Comparison of ENCODE assay signal across 12 cellular contexts in genomic region chr14:24435998-24436354, GRCh38. TPM values are rescaled to one million over a fixed set of nuclear protein-coding genes. Genes with fewer than 3 reads are reported as not detected.
DNase-seq lines count a peak whose midpoint lies in the region; ATAC-seq and TF ChIP-seq lines count a peak whose summit lies in the region.
"Had no signal": no experiment of that assay in that cellular context is flagged by ENCODE, and none has a peak within 500 bp of the region (broad histone marks: within the 10 kb centered on the region; RNA-seq: fewer than 3 reads in every experiment).

No MANE protein-coding gene starts in this region.

- TF ChIP-seq EP300 in transverse colon (IDR thresholded peaks at IDR 0.05; ENCODE audit: low read depth): no peak

- in situ Hi-C loops in transverse colon (cut with MboI; ENCODE audit: low pct_ligation_motif_present in 1 of 4, low pct_unique_long_range_greater_than_20kb in 1 of 4, low sequenced_read_pairs in 3 of 4): loop anchor here (10.0 to 25.0 kb wide), 5 partner anchors 71 to 199 kb away; partner anchors contain the start of genes TINF2 (in 4 of the 4), GMPR2 (in 3 of the 4), NEDD8 (in 3 of the 4) and ADCY4 (in 2 of the 4)

- H3K9me3 ChIP-seq in left ventricle myocardium inferior (replicated peaks): no peaks in the 10 kb centered on the region
- H3K9me3 ChIP-seq in body of pancreas: no peaks in the 10 kb centered on the region
- H3K9me3 ChIP-seq in naive thymus-derived CD4-positive, alpha-beta T cell (ENCODE audit: control insufficient read depth in 2 of 3, low read length in 3 of 3): no peaks in the 10 kb centered on the region
- no peaks in the 10 kb centered on the region for H3K9me3 ChIP-seq in transverse colon

- H3K4me3 Mint-ChIP-seq in naive thymus-derived CD4-positive, alpha-beta T cell: peak overlapping the region in 1 of 10 donors; percentile 23
- H3K4me3 Mint-ChIP-seq: WTC11 had no signal

- peaks cover 0 to 2% (median 0%) of the 10 kb centered on the region in 11 donors for H3K9me3 Mint-ChIP-seq in naive thymus-derived CD4-positive, alpha-beta T cell
- H3K9me3 Mint-ChIP-seq: WTC11 had no signal

- ATAC-seq in left cardiac atrium (no peak), body of pancreas (no peak), HG02759 (IDR thresholded peaks at IDR 0.05; ENCODE audit: unreplicated experiment) (no peak)
- ATAC-seq in naive thymus-derived CD4-positive, alpha-beta T cell: no peak

- peaks cover 38 to 71% (median 63%) of the 10 kb centered on the region in 7 donors for H3K4me1 Mint-ChIP-seq in naive thymus-derived CD4-positive, alpha-beta T cell

- TF ChIP-seq POLR2A in body of pancreas (IDR thresholded peaks at IDR 0.05) (no peak), transverse colon (IDR thresholded peaks at IDR 0.05) (no peak)

- H3K27ac ChIP-seq in left ventricle myocardium inferior (replicated peaks) (peak overlapping the region; percentile 100), body of pancreas (peak overlapping the region in 3 of 4 donors; percentile 39 to 58 (median 55)), transverse colon (peak overlapping the region; percentile 19 to 69 (median 40))
- peak overlapping the region; percentile 53 for H3K27ac ChIP-seq in naive thymus-derived CD4-positive, alpha-beta T cell (ENCODE audit: low read depth, low read length)
- H3K27ac ChIP-seq: brain microvascular endothelial cell had no signal

- H3K4me3 ChIP-seq in left ventricle myocardium inferior (no peak overlapping the region), body of pancreas (no peak overlapping the region), transverse colon (no peak overlapping the region)
- H3K4me3 ChIP-seq in naive thymus-derived CD4-positive, alpha-beta T cell (ENCODE audit: low read length): no peak overlapping the region
- H3K4me3 ChIP-seq: smooth muscle cell had no signal

- peak overlapping the region in 2 of 9 donors; percentile 68 to 75 for H3K27ac Mint-ChIP-seq in naive thymus-derived CD4-positive, alpha-beta T cell
- H3K27ac Mint-ChIP-seq: WTC11 had no signal

- DNase-seq in left ventricle myocardium inferior: no peak
- no peak for DNase-seq in left cardiac atrium
- DNase-seq in body of pancreas: no peak
- no peak for DNase-seq in naive thymus-derived CD4-positive, alpha-beta T cell
- no peak for DNase-seq in transverse colon
- no peak for DNase-seq in NCI-H146 (lab: John Stamatoyannopoulos, UW)
- no peak for DNase-seq in anterior cingulate cortex (lab: John Stamatoyannopoulos, UW)
- DNase-seq: NCI-H1417 treated with DMSO at 0.1 percent for 48 hours had no signal

- intact Hi-C loops in left ventricle myocardium inferior (cut with micrococcal nuclease) (loop anchor here (5.0 kb wide), 1 partner anchor 104 kb away; no protein-coding TSS in a partner anchor), left cardiac atrium (cut with DNase I) (loop anchor here in 1 of 2 donors (2.0 kb wide), 1 partner anchor 103 kb away; no protein-coding TSS in a partner anchor), body of pancreas (cut with DNase I) (loop anchor here (10.0 kb wide), 1 partner anchor 101 kb away; the partner anchor contains the start of genes ADCY4 and RIPK3), transverse colon (cut with DNase I; ENCODE audit: low total_unique reads) (loop anchor here (2.0 kb wide), 1 partner anchor 103 kb away; no protein-coding TSS in a partner anchor)
- intact Hi-C loops in naive thymus-derived CD4-positive, alpha-beta T cell (cut with micrococcal nuclease): loop anchor here (1.0 to 10.0 kb wide), 3 partner anchors 71 to 881 kb away; partner anchors contain the start of genes THTPA (in 1 of the 2) and ZFHX2 (in 1 of the 2)

- 55 to 57% methylated on average over 6 of the region's 6 CpGs for WGBS in body of pancreas, 2 donors
- WGBS in transverse colon (ENCODE audit: low coverage in 1 of 2), 2 donors: 71 to 77% methylated on average over 6 of the region's 6 CpGs

- peaks cover 81% of the 10 kb centered on the region for H3K4me1 ChIP-seq in left ventricle myocardium inferior
- peaks cover 43% of the 10 kb centered on the region for H3K4me1 ChIP-seq in body of pancreas
- peaks cover 20 to 40% of the 10 kb centered on the region in 2 donors for H3K4me1 ChIP-seq in naive thymus-derived CD4-positive, alpha-beta T cell (ENCODE audit: control insufficient read depth in 2 of 2, insufficient read depth in 2 of 2, low read length in 2 of 2)
- H3K4me1 ChIP-seq in transverse colon: peaks cover 7 to 54% (median 17%) of the 10 kb centered on the region in 4 donors

- CTCF ChIA-PET in naive thymus-derived CD4-positive, alpha-beta T cell (lab: Charles Lee): interaction anchor here (1.0 to 10.1 kb wide), 6 partner anchors 27 to 136 kb away, joined by 3 to 317 read pairs (median 4); partner anchors contain the start of genes ADCY4, CIDEB, DHRS1 and NOP9

- POLR2A ChIA-PET in naive thymus-derived CD4-positive, alpha-beta T cell (lab: Charles Lee): interaction anchor here (0.6 to 15.7 kb wide), 11 partner anchors 9 to 230 kb away, joined by 3 to 293 read pairs (median 3); partner anchors contain the start of genes ADCY4, MDP1, RIPK3 and TINF2

- no peaks in the 10 kb centered on the region for H3K27me3 Mint-ChIP-seq in naive thymus-derived CD4-positive, alpha-beta T cell

- TF ChIP-seq CTCF in left ventricle myocardium inferior (IDR thresholded peaks at IDR 0.05; ENCODE audit: borderline replicate concordance) (no peak), body of pancreas (IDR thresholded peaks at IDR 0.05) (no peak), transverse colon (IDR thresholded peaks at IDR 0.05) (no peak)

- H3K36me3 ChIP-seq in left ventricle myocardium inferior (peaks cover 70% of the 10 kb centered on the region), body of pancreas (replicated peaks in 1 of 2; ENCODE audit: insufficient read depth in 1 of 2, low read depth in 2 of 2) (peaks cover 9 to 16% of the 10 kb centered on the region in 2 donors), transverse colon (peaks cover 0 to 34% (median 12%) of the 10 kb centered on the region in 4 donors)
- peaks cover 9 to 86% (median 17%) of the 10 kb centered on the region in 3 experiments for H3K36me3 ChIP-seq in naive thymus-derived CD4-positive, alpha-beta T cell (ENCODE audit: control insufficient read depth in 2 of 3, insufficient read depth in 3 of 3, low read length in 3 of 3)

- peaks cover 4 to 62% (median 20%) of the 10 kb centered on the region in 5 donors for H3K36me3 Mint-ChIP-seq in naive thymus-derived CD4-positive, alpha-beta T cell

- H3K27me3 ChIP-seq in left ventricle myocardium inferior (ENCODE audit: low read depth): no peaks in the 10 kb centered on the region
- no peaks in the 10 kb centered on the region for H3K27me3 ChIP-seq in body of pancreas
- no peaks in the 10 kb centered on the region for H3K27me3 ChIP-seq in naive thymus-derived CD4-positive, alpha-beta T cell (ENCODE audit: control insufficient read depth in 2 of 2, insufficient read depth in 2 of 2, low read length in 2 of 2)
- H3K27me3 ChIP-seq in transverse colon: no peaks in the 10 kb centered on the region
- H3K27me3 ChIP-seq: brain microvascular endothelial cell had no signal

RNA-seq across cellular contexts. Expression of gene KHNYN, which starts 6.2 kb away (rescaled TPM):
- total RNA-seq in left ventricle myocardium inferior: 20.5 TPM
- 10 to 100 TPM; 24.8 to 27.1 TPM for total RNA-seq in left cardiac atrium
- 10 to 100 TPM; 43.8 TPM for total RNA-seq in body of pancreas
- total RNA-seq in naive thymus-derived CD4-positive, alpha-beta T cell: 100 to 1,000 TPM in 4 of 5 experiments, 10 to 100 TPM in 1; 96.9 to 139 (median 129) TPM
- polyA plus RNA-seq in naive thymus-derived CD4-positive, alpha-beta T cell: 10 to 100 TPM; 12.7 to 18.9 TPM
- total RNA-seq in transverse colon: 100 to 1,000 TPM in 2 of 4 donors, 10 to 100 TPM in 2; 65.7 to 129 (median 101) TPM

RNA-seq across cellular contexts. Expression of gene CBLN3, which starts 6.5 kb away (rescaled TPM):
- total RNA-seq in left ventricle myocardium inferior: 0.55 TPM
- 1 to 10 TPM; 2.2 to 2.5 TPM for total RNA-seq in left cardiac atrium
- 1 to 10 TPM in 1 of 2 donors, under 1 TPM in 1; 0.33 to 4.9 TPM for total RNA-seq in body of pancreas
- total RNA-seq in naive thymus-derived CD4-positive, alpha-beta T cell: 10 to 100 TPM in 1 of 5 experiments, 1 to 10 TPM in 4; 2.0 to 13.9 (median 2.9) TPM
- under 1 TPM in 1 of 2 donors, not detected in 1; 0.24 TPM for polyA plus RNA-seq in naive thymus-derived CD4-positive, alpha-beta T cell
- 1 to 10 TPM in 3 of 4 donors, under 1 TPM in 1; 0.79 to 9.7 (median 1.6) TPM for total RNA-seq in transverse colon

RNA-seq across cellular contexts. Expression of gene SDR39U1, which starts 6.6 kb away (rescaled TPM):
- total RNA-seq in left ventricle myocardium inferior (74.8 TPM), left cardiac atrium (10 to 100 TPM; 72.0 to 78.8 TPM), body of pancreas (10 to 100 TPM; 34.8 to 63.6 TPM), transverse colon (100 to 1,000 TPM in 1 of 4 donors, 10 to 100 TPM in 3; 18.3 to 202 (median 39.3) TPM)
- 100 to 1,000 TPM in 2 of 5 experiments, 10 to 100 TPM in 3; 64.7 to 137 (median 96.2) TPM for total RNA-seq in naive thymus-derived CD4-positive, alpha-beta T cell
- 100 to 1,000 TPM in 1 of 2 donors, 10 to 100 TPM in 1; 91.8 to 104 TPM for polyA plus RNA-seq in naive thymus-derived CD4-positive, alpha-beta T cell

RNA-seq across cellular contexts. Expression of gene NYNRIN, which starts 37.2 kb away (rescaled TPM):
- total RNA-seq in left ventricle myocardium inferior (8.0 TPM), left cardiac atrium (10 to 100 TPM in 1 of 2 donors, 1 to 10 TPM in 1; 6.5 to 12.0 TPM), body of pancreas (1 to 10 TPM; 7.3 to 7.5 TPM), transverse colon (10 to 100 TPM in 1 of 4 donors, 1 to 10 TPM in 3; 2.6 to 11.4 (median 9.0) TPM)
- 1 to 10 TPM in 1 of 5 experiments, under 1 TPM in 4; 0.08 to 1.3 (median 0.11) TPM for total RNA-seq in naive thymus-derived CD4-positive, alpha-beta T cell
- polyA plus RNA-seq in naive thymus-derived CD4-positive, alpha-beta T cell: not detected

Comparison
In these comparisons a context has a peak if more than half of its experiments do, and no peak if none do; other contexts are left out.
1. H3K27ac ChIP-seq: peak in every context shown above with its lines; median percentile 100 in left ventricle myocardium inferior; 55 in body of pancreas; 53 in naive thymus-derived CD4-positive, alpha-beta T cell; 40 in transverse colon.